In genomic region chr22:46507451-46508390, GRCh38 we compare ENCODE assay signal across 17 cellular contexts.
"Had no signal": no experiment of that assay in that cellular context is flagged by ENCODE, and none has a peak within 500 bp of the region (broad histone marks: within the 10 kb centered on the region; RNA-seq: fewer than 3 reads in every experiment).

No MANE protein-coding gene starts in this region.

- H3K4me1 ChIP-seq: colonic mucosa, foreskin keratinocyte, prostate gland, right lobe of liver had no signal

- H3K27me3 Mint-ChIP-seq: natural killer cell treated with Interleukin-12 subunit alpha and Interleukin-12 subunit beta and Interleukin-15 and Interleukin-18, amount 100 ng/mL, for 72 hours; type B pancreatic cell had no signal

- H3K36me3 Mint-ChIP-seq: activated naive CD4-positive, alpha-beta T cell treated with anti-CD3 and anti-CD28 coated beads, Interleukin-2, amount 50 U/mL, for 72 hours; natural killer cell treated with Interleukin-12 subunit alpha and Interleukin-12 subunit beta and Interleukin-15 and Interleukin-18, amount 100 ng/mL, for 72 hours; type B pancreatic cell had no signal

- ATAC-seq: activated CD8-positive, alpha-beta T cell treated with anti-CD3 and anti-CD28 coated beads, Interleukin-2, amount 10 ng/mL, durations not matched to agents 7 days and 5 days; activated T-cell treated with anti-CD3 and anti-CD28 coated beads, Interleukin-2, amount 50 U/mL, for 72 hours; foreskin keratinocyte; stimulated activated naive CD8-positive, alpha-beta T cell treated with anti-CD3 and anti-CD28 coated beads, Interleukin-15, amount 100 ng/mL, for 72 hours had no signal

- H3K9me3 Mint-ChIP-seq: activated B cell treated with CpG ODN at 0.5 μM for 24 hours; activated naive CD4-positive, alpha-beta T cell treated with anti-CD3 and anti-CD28 coated beads, Interleukin-2, amount 50 U/mL, for 72 hours; activated T-cell treated with anti-CD3 and anti-CD28 coated beads, Interleukin-2, amount 50 U/mL, for 72 hours; natural killer cell treated with Interleukin-12 subunit alpha and Interleukin-12 subunit beta and Interleukin-15 and Interleukin-18, amount 100 ng/mL, for 72 hours; stimulated activated naive CD8-positive, alpha-beta T cell treated with anti-CD3 and anti-CD28 coated beads, Interleukin-15, amount 100 ng/mL, for 72 hours; type B pancreatic cell had no signal

- H3K9me3 ChIP-seq: colonic mucosa, prostate gland, right lobe of liver had no signal

- H3K36me3 ChIP-seq: colonic mucosa, prostate gland, right lobe of liver had no signal

- H3K4me3 Mint-ChIP-seq: activated B cell treated with CpG ODN at 0.5 μM for 24 hours; activated CD8-positive, alpha-beta T cell treated with anti-CD3 and anti-CD28 coated beads, Interleukin-2, amount 10 ng/mL, durations not matched to agents 7 days and 5 days; activated T-cell treated with anti-CD3 and anti-CD28 coated beads, Interleukin-2, amount 50 U/mL, for 72 hours; natural killer cell treated with Interleukin-12 subunit alpha and Interleukin-12 subunit beta and Interleukin-15 and Interleukin-18, amount 100 ng/mL, for 72 hours; stimulated activated naive CD8-positive, alpha-beta T cell treated with anti-CD3 and anti-CD28 coated beads, Interleukin-15, amount 100 ng/mL, for 72 hours; type B pancreatic cell had no signal

- H3K4me3 ChIP-seq: colonic mucosa, prostate gland, right lobe of liver had no signal

- H3K27ac ChIP-seq: colonic mucosa, prostate gland, right lobe of liver had no signal

- H3K27me3 ChIP-seq: colonic mucosa, foreskin keratinocyte, right lobe of liver had no signal

- DNase-seq: activated B cell treated with CpG ODN at 0.5 μM for 24 hours; activated CD4-positive, alpha-beta T cell treated with anti-CD3 and anti-CD28 coated beads for 48 hours; activated CD8-positive, alpha-beta memory T cell treated with anti-CD3 and anti-CD28 coated beads, Interleukin-2, amount 50 U/mL, for 4 hours; activated CD8-positive, alpha-beta T cell treated with anti-CD3 and anti-CD28 coated beads, Interleukin-2, amount 10 ng/mL, durations not matched to agents 7 days and 5 days; activated gamma-delta T cell; activated T-cell treated with anti-CD3 and anti-CD28 coated beads, Interleukin-2, amount 50 U/mL, for 72 hours; caudate nucleus; colonic mucosa; effector CD4-positive, alpha-beta T cell; foreskin keratinocyte; kidney glomerular epithelial cell; right lobe of liver; stimulated activated naive CD8-positive, alpha-beta T cell treated with anti-CD3 and anti-CD28 coated beads, Interleukin-15, amount 100 ng/mL, for 72 hours had no signal
